ENCODE assay signal across 9 cellular contexts in genomic region chr6:33577718-33578117, GRCh38. TPM values are rescaled to one million over a fixed set of nuclear protein-coding genes. Genes with fewer than 3 reads are reported as not detected.
A peak's percentile ranks its signal among the peaks of the same experiment; 100 is the strongest.
DNase-seq lines count a peak whose midpoint lies in the region; ATAC-seq, FAIRE-seq and TF ChIP-seq lines count a peak whose summit lies in the region.
"Had no signal": no experiment of that assay in that cellular context is flagged by ENCODE, and none has a peak within 500 bp of the region (broad histone marks: within the 10 kb centered on the region; RNA-seq: fewer than 3 reads in every experiment).

No MANE protein-coding gene starts in this region.

- 81% methylated on average over 6 of the region's 6 CpGs for WGBS in mammary epithelial cell (ENCODE audit: low coverage, missing lambda C conversion rate)

- POLR2A ChIA-PET in CD4-positive, alpha-beta T cell (lab: Charles Lee), result no interaction called here

- peak overlapping the region; percentile 82 for H3K27ac ChIP-seq in CD4-positive, alpha-beta T cell (ENCODE audit: low read depth, low read length)
- H3K27ac ChIP-seq in KOPT-K1 (ENCODE audit: low read depth, low read length, poor library complexity, severe bottlenecking) (peak overlapping the region; percentile 72), mammary epithelial cell (ENCODE audit: insufficient read depth, low read depth, low read length) (no peak overlapping the region), neutrophil (peak overlapping the region; percentile 85), tibial artery (no peak overlapping the region)

- H3K4me3 ChIP-seq in mammary epithelial cell (replicated peaks in 1 of 3; ENCODE audit: insufficient read depth in 1 of 3, low read depth in 2 of 3, low read length in 3 of 3) (peak overlapping the region in 1 of 3 experiments; percentile 81), neutrophil (ENCODE audit: low read depth in 1 of 2, low read length in 1 of 2) (peak overlapping the region in 1 of 2 experiments; percentile 75), tibial artery (no peak overlapping the region)

- no peaks in the 10 kb centered on the region for H3K9me3 ChIP-seq in CD4-positive, alpha-beta T cell (ENCODE audit: control insufficient read depth, low read length)
- H3K9me3 ChIP-seq in KOPT-K1 (ENCODE audit: insufficient read depth, low read length, poor library complexity, severe bottlenecking), result no peaks in the 10 kb centered on the region
- H3K9me3 ChIP-seq in mammary epithelial cell (replicated peaks; ENCODE audit: insufficient read depth, low read length), result no peaks in the 10 kb centered on the region
- no peaks in the 10 kb centered on the region for H3K9me3 ChIP-seq in neutrophil
- no peaks in the 10 kb centered on the region for H3K9me3 ChIP-seq in tibial artery

- H3K4me1 Mint-ChIP-seq in CD4-positive, alpha-beta T cell (ENCODE audit: low read depth), result peaks cover 33% of the 10 kb centered on the region

- DNase-seq in CD4-positive, alpha-beta T cell, result no peak
- DNase-seq in mammary epithelial cell (no peak), RCC 7860 (ENCODE audit: low spot score) (no peak), tibial artery (no peak), kidney glomerular epithelial cell (lab: John Stamatoyannopoulos, UW) (no peak), activated gamma-delta T cell treated with Interleukin-2 at 50 U/mL for 16 hours (no peak)
- DNase-seq: NCI-H1092 had no signal

- H3K9me3 Mint-ChIP-seq in CD4-positive, alpha-beta T cell, result no peaks in the 10 kb centered on the region

- no peaks in the 10 kb centered on the region for H3K27me3 Mint-ChIP-seq in CD4-positive, alpha-beta T cell

- H4K20me1 ChIP-seq in mammary epithelial cell (ENCODE audit: insufficient read depth, low read length), result no peaks in the 10 kb centered on the region

- H3K4me3 Mint-ChIP-seq in CD4-positive, alpha-beta T cell, result peak overlapping the region; percentile 96

- peaks cover 61% of the 10 kb centered on the region for H3K36me3 Mint-ChIP-seq in CD4-positive, alpha-beta T cell (ENCODE audit: low read depth)

- H3K9ac ChIP-seq in mammary epithelial cell (ENCODE audit: insufficient read depth, low read length), result no peak overlapping the region

- no peaks in the 10 kb centered on the region for H3K27me3 ChIP-seq in CD4-positive, alpha-beta T cell (ENCODE audit: control insufficient read depth, insufficient read depth, low read length)
- no peaks in the 10 kb centered on the region for H3K27me3 ChIP-seq in mammary epithelial cell (ENCODE audit: insufficient read depth, low read length)
- no peaks in the 10 kb centered on the region for H3K27me3 ChIP-seq in neutrophil
- H3K27me3 ChIP-seq in tibial artery, result no peaks in the 10 kb centered on the region

- H3K36me3 ChIP-seq in KOPT-K1 (ENCODE audit: insufficient read depth, low read length) (peaks cover 44% of the 10 kb centered on the region), mammary epithelial cell (ENCODE audit: insufficient read depth, low read length) (peaks cover 21% of the 10 kb centered on the region), neutrophil (peaks cover 28% of the 10 kb centered on the region), tibial artery (peaks cover 23 to 47% (median 40%) of the 10 kb centered on the region in 3 donors)

- in situ Hi-C loops in mammary epithelial cell (cut with MboI; ENCODE audit: low sequenced_read_pairs in 2 of 2), result loop anchor here in 1 of 2 donors (25.0 kb wide), 1 partner anchor 585 kb away; no protein-coding TSS in a partner anchor

- peak overlapping the region; percentile 90 for H3K4me2 ChIP-seq in mammary epithelial cell (ENCODE audit: insufficient read depth, low read depth, low read length)

- no TSS peak for BruUV-seq in mammary epithelial cell (replicated peaks; lab: Mats Ljungman, UMichigan)

- no peak overlapping the region for H2AFZ ChIP-seq in mammary epithelial cell (ENCODE audit: low read depth, low read length)

- peak overlapping the region; percentile 97 for H3K27ac Mint-ChIP-seq in CD4-positive, alpha-beta T cell

- no peak for TF ChIP-seq CTCF in CD4-positive, alpha-beta T cell (IDR thresholded peaks at IDR 0.05)
- no peak for TF ChIP-seq CTCF in mammary epithelial cell (conservative IDR thresholded peaks at IDR 0.05 in 1 of 2, IDR thresholded peaks at IDR 0.05 in 1 of 2; ENCODE audit: extremely low read depth in 1 of 2, insufficient read depth in 1 of 2, low read depth in 1 of 2, low read length in 2 of 2)
- TF ChIP-seq CTCF in neutrophil (IDR thresholded peaks at IDR 0.05), result no peak
- no peak for TF ChIP-seq CTCF in tibial artery (IDR thresholded peaks at IDR 0.05)

- intact Hi-C loops in CD4-positive, alpha-beta T cell (cut with DNase I, micrococcal nuclease), result loop anchor here (2.0 to 10.0 kb wide), 3 partner anchors 45 to 303 kb away; partner anchors contain the start of genes B3GALT4 (in 1 of the 2), RPS18 (in 1 of the 2) and VPS52 (in 1 of the 2)
- intact Hi-C loops in mammary epithelial cell (cut with micrococcal nuclease) (loop anchor here (10.0 kb wide), 1 partner anchor 303 kb away; the partner anchor contains the start of genes B3GALT4, RPS18 and VPS52), tibial artery (cut with DNase I; ENCODE audit: low total_unique reads) (loop anchor here (10.0 kb wide), 2 partner anchors 123 to 193 kb away; partner anchors contain the start of gene ZBTB9)

- dilution Hi-C loops in mammary epithelial cell (cut with HindIII; ENCODE audit: low sequenced_read_pairs), result no loop called here

- no peak for ATAC-seq in CD4-positive, alpha-beta T cell (ENCODE audit: poor library complexity)

- H3K79me2 ChIP-seq in mammary epithelial cell (ENCODE audit: insufficient read depth, low read length), result peaks cover 53% of the 10 kb centered on the region

- H3K4me1 ChIP-seq in mammary epithelial cell (ENCODE audit: insufficient read depth, low read length), result peaks cover 28% of the 10 kb centered on the region
- H3K4me1 ChIP-seq in neutrophil (ENCODE audit: control insufficient read depth in 1 of 2, insufficient read depth in 1 of 2, low read depth in 1 of 2, low read length in 1 of 2), result peaks cover 36 to 39% of the 10 kb centered on the region in 2 experiments
- peaks cover 0 to 23% (median 16%) of the 10 kb centered on the region in 4 donors for H3K4me1 ChIP-seq in tibial artery

- CTCF ChIA-PET in CD4-positive, alpha-beta T cell (lab: Charles Lee), result no interaction called here
- CTCF ChIA-PET in mammary epithelial cell (lab: Charles Lee; ENCODE audit: low non-redundant PET), result interaction anchor here (0.5 kb wide), 1 partner anchor 124 kb away, joined by 11 read pairs; no protein-coding TSS in a partner anchor

- FAIRE-seq in RCC 7860 (lab: Jason Lieb, UNC), result no peak

RNA-seq across cellular contexts. Expression of gene BAK1, which starts 2.4 kb away (rescaled TPM):
- 10 to 100 TPM; 38.3 to 40.8 TPM for total RNA-seq in CD4-positive, alpha-beta T cell
- total RNA-seq in mammary epithelial cell, result 10 to 100 TPM; 41.0 to 70.6 TPM
- 62.0 TPM for polyA plus RNA-seq in mammary epithelial cell
- 81.7 TPM for polyA minus RNA-seq in mammary epithelial cell

RNA-seq across cellular contexts. Expression of gene ITPR3, which starts 43.4 kb away (rescaled TPM):
- total RNA-seq in CD4-positive, alpha-beta T cell, result 10 to 100 TPM; 44.5 to 45.5 TPM
- 100 to 1,000 TPM; 125 to 155 TPM for total RNA-seq in mammary epithelial cell
- 106 TPM for polyA plus RNA-seq in mammary epithelial cell
- polyA minus RNA-seq in mammary epithelial cell, result 270 TPM

Comparison
In these comparisons a context has a peak if more than half of its experiments do, and no peak if none do; other contexts are left out.
1. H3K27ac ChIP-seq: peak in CD4-positive, alpha-beta T cell (single experiment), KOPT-K1 (single experiment) and neutrophil (single experiment); none in mammary epithelial cell (single experiment) and tibial artery (0 of 2).